Comparison of ENCODE assay signal across 23 cellular contexts in genomic region chr22:26609287-26609686, GRCh38. TPM values are rescaled to one million over a fixed set of nuclear protein-coding genes. Genes with fewer than 3 reads are reported as not detected.
"Had no signal": no experiment of that assay in that cellular context is flagged by ENCODE, and none has a peak within 500 bp of the region (broad histone marks: within the 10 kb centered on the region; RNA-seq: fewer than 3 reads in every experiment).

No MANE protein-coding gene starts in this region.

- H3K4me1 ChIP-seq: colonic mucosa, esophagus muscularis mucosa, right atrium auricular region, upper lobe of left lung had no signal

- H3K36me3 ChIP-seq: cardiac muscle cell, colonic mucosa, esophagus muscularis mucosa, left ventricle myocardium inferior, right atrium auricular region, suprapubic skin, upper lobe of left lung had no signal

- H3K27ac ChIP-seq: cardiac muscle cell, colonic mucosa, esophagus muscularis mucosa, left ventricle myocardium inferior, right atrium auricular region, suprapubic skin, upper lobe of left lung had no signal

- H3K4me3 ChIP-seq: cardiac muscle cell, colonic mucosa, esophagus muscularis mucosa, left ventricle myocardium inferior, right atrium auricular region, suprapubic skin, upper lobe of left lung had no signal

- DNase-seq: activated B cell treated with CpG ODN at 0.5 μM for 24 hours; activated CD4-positive, alpha-beta T cell treated with anti-CD3 and anti-CD28 coated beads for 48 hours; activated effector memory CD4-positive, alpha-beta T cell treated with anti-CD3 and anti-CD28 coated beads, Interleukin-2, amount 50 U/mL, for 16 hours; colonic mucosa; hippocampal formation; left ventricle myocardium inferior; naive B cell; stimulated activated CD4-positive, alpha-beta T cell treated with anti-CD3 and anti-CD28 coated beads, Interleukin-15, amount 100 ng/mL, for 24 hours; stimulated activated CD4-positive, alpha-beta T cell treated with anti-CD3 and anti-CD28 coated beads, Interleukin-4, amount 100 ng/mL, for 24 hours; stimulated activated naive CD8-positive, alpha-beta T cell treated with anti-CD3 and anti-CD28 coated beads, Interleukin-15, Interleukin-2, amounts not matched to agents 100 U/mL and 50 U/mL, for 24 hours; upper lobe of left lung had no signal

- H3K27me3 Mint-ChIP-seq: activated B cell treated with CpG ODN at 0.5 μM for 24 hours; activated T-cell treated with anti-CD3 and anti-CD28 coated beads, Interleukin-2, amount 50 U/mL, for 24 hours had no signal

- H3K9me3 ChIP-seq: colonic mucosa, esophagus muscularis mucosa, left ventricle myocardium inferior, right atrium auricular region, suprapubic skin, upper lobe of left lung had no signal

- ATAC-seq: stimulated activated naive CD8-positive, alpha-beta T cell treated with anti-CD3 and anti-CD28 coated beads, Interleukin-15, Interleukin-2, amounts not matched to agents 100 U/mL and 50 U/mL, for 24 hours had no signal

- H3K27ac Mint-ChIP-seq: activated B cell treated with CpG ODN at 0.5 μM for 24 hours, progenitor cell of endocrine pancreas had no signal

- H3K4me3 Mint-ChIP-seq: activated B cell treated with CpG ODN at 0.5 μM for 24 hours; activated T-cell treated with anti-CD3 and anti-CD28 coated beads, Interleukin-2, amount 50 U/mL, for 24 hours had no signal

- H3K9me3 Mint-ChIP-seq: activated B cell treated with CpG ODN at 0.5 μM for 24 hours; activated naive CD4-positive, alpha-beta T cell treated with anti-CD3 and anti-CD28 coated beads, Interleukin-2, amount 50 U/mL, for 72 hours; activated T-cell treated with anti-CD3 and anti-CD28 coated beads, Interleukin-2, amount 50 U/mL, for 24 hours; naive B cell had no signal

- H3K27me3 ChIP-seq: colonic mucosa, right atrium auricular region, upper lobe of left lung had no signal

- H3K36me3 Mint-ChIP-seq: activated naive CD4-positive, alpha-beta T cell treated with anti-CD3 and anti-CD28 coated beads, Interleukin-2, amount 50 U/mL, for 72 hours; naive B cell had no signal

RNA-seq across cellular contexts. Expression of gene CRYBB1, which starts 8.5 kb away (rescaled TPM):
- total RNA-seq: activated B cell treated with CpG ODN at 0.5 μM for 24 hours; activated naive CD4-positive, alpha-beta T cell treated with anti-CD3 and anti-CD28 coated beads, Interleukin-2, amount 50 U/mL, for 72 hours; cardiac muscle cell; glomerular endothelial cell; kidney epithelial cell; mononuclear cell; progenitor cell of endocrine pancreas; suprapubic skin; T-helper 2 cell treated with Interferon-gamma antibody and Interleukin-4, amounts not matched to agents 100 ng/mL and 5 ng/mL, for 36 hours had no signal
- polyA plus RNA-seq: cardiac muscle cell had no signal

RNA-seq across cellular contexts. Expression of gene CRYBA4, which starts 12.5 kb away (rescaled TPM):
- total RNA-seq: activated B cell treated with CpG ODN at 0.5 μM for 24 hours; activated naive CD4-positive, alpha-beta T cell treated with anti-CD3 and anti-CD28 coated beads, Interleukin-2, amount 50 U/mL, for 72 hours; cardiac muscle cell; esophagus muscularis mucosa; glomerular endothelial cell; kidney epithelial cell; left ventricle myocardium inferior; mononuclear cell; progenitor cell of endocrine pancreas; right atrium auricular region; skeletal muscle tissue; suprapubic skin; T-helper 2 cell treated with Interferon-gamma antibody and Interleukin-4, amounts not matched to agents 100 ng/mL and 5 ng/mL, for 36 hours; upper lobe of left lung had no signal
